ENCODE assay signal across 31 cellular contexts in the genomic region with DNA sequence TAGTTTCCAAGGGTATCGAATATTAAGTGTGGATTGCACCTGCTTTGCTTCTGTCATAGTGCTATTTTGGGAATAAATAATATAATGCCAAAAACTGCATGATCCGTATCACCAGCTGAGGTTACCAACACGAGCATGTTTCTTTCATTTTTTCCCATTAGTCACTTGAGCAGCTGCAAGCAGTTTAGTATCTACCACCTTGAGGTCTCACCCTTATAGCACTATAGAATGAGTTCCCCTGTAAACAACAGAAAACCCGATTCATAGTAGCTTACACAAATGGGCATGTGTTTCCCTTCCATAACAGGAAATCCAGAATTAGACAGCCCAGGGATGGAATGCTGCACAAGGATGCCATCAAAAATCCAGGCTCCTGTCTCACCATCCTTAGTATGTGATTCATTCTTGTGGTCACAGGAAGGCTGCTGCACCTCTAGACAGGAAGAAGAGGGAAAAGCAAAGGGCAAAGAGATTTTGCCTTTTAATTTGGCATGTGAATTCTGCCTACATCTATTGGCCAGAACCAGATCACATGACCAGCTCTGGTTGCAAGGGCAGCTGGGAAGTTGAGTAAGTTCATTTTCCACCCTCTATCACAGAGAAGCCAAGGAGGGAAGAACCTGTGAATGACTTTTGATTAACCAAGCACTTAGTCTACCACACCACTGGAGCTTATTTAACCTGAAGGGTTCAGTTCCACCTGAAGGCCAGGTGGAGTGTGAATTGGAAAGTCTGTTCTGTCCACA.
DNase-seq lines count a peak whose midpoint lies in the region; ATAC-seq, FAIRE-seq and TF ChIP-seq lines count a peak whose summit lies in the region.
"Had no signal": no experiment of that assay in that cellular context is flagged by ENCODE, and none has a peak within 500 bp of the region (broad histone marks: within the 10 kb centered on the region; RNA-seq: fewer than 3 reads in every experiment).

No MANE protein-coding gene starts in this region.

- intact Hi-C loops in mammary epithelial cell (cut with micrococcal nuclease), result no loop called here
- intact Hi-C loops in breast epithelium (cut with DNase I; ENCODE audit: low total_unique reads), result no loop called here

- H3K4me2 ChIP-seq in mammary epithelial cell (ENCODE audit: insufficient read depth, low read depth, low read length) (no peak overlapping the region), keratinocyte (ENCODE audit: control insufficient read depth, extremely low read depth, insufficient read depth, low read depth, low read length) (no peak overlapping the region)
- H3K4me2 ChIP-seq: KMS-11, smooth muscle cell had no signal

- in situ Hi-C loops in mammary epithelial cell (cut with MboI; ENCODE audit: low sequenced_read_pairs in 2 of 2), result loop anchor here in 1 of 2 donors (25.0 kb wide), 1 partner anchor 913 kb away; the partner anchor contains the start of gene CLSTN2

- H3K27ac ChIP-seq in mammary epithelial cell (ENCODE audit: insufficient read depth, low read depth, low read length) (no peak overlapping the region), breast epithelium (no peak overlapping the region), RWPE2 (ENCODE audit: poor library complexity, severe bottlenecking) (no peak overlapping the region), keratinocyte (ENCODE audit: control insufficient read depth, insufficient read depth, low read length) (no peak overlapping the region), caudate nucleus (ENCODE audit: low read depth, low read length) (no peak overlapping the region)
- H3K27ac ChIP-seq: adrenal gland, cardiac muscle cell, dorsolateral prefrontal cortex, KMS-11, Peyer's patch, upper lobe of left lung had no signal

- FAIRE-seq in keratinocyte (lab: Jason Lieb, UNC) (peak; percentile 72), HTR-8/SVneo (lab: Jason Lieb, UNC) (no peak)
- FAIRE-seq: D721Med had no signal

- H2AFZ ChIP-seq in mammary epithelial cell (ENCODE audit: low read depth, low read length) (no peak overlapping the region), keratinocyte (ENCODE audit: control insufficient read depth, low read length) (no peak overlapping the region)

- H3K9me1 ChIP-seq in keratinocyte (ENCODE audit: control insufficient read depth, extremely low read depth, insufficient read depth, low read length), result no peaks in the 10 kb centered on the region

- CTCF ChIA-PET in mammary epithelial cell (lab: Charles Lee; ENCODE audit: low non-redundant PET), result no interaction called here

- no peaks in the 10 kb centered on the region for H4K20me1 ChIP-seq in mammary epithelial cell (ENCODE audit: insufficient read depth, low read length)
- no peaks in the 10 kb centered on the region for H4K20me1 ChIP-seq in keratinocyte (ENCODE audit: control insufficient read depth, extremely low read depth, insufficient read depth, low read length)

- H3K9ac ChIP-seq in mammary epithelial cell (ENCODE audit: insufficient read depth, low read length) (no peak overlapping the region), keratinocyte (ENCODE audit: control insufficient read depth, extremely low read depth, insufficient read depth, low read length) (no peak overlapping the region)
- H3K9ac ChIP-seq: KMS-11 had no signal

- dilution Hi-C loops in mammary epithelial cell (cut with HindIII; ENCODE audit: low sequenced_read_pairs), result no loop called here
- dilution Hi-C loops in keratinocyte (cut with MboI; ENCODE audit: extremely low pct_ligation_motif_present, low sequenced_read_pairs), result no loop called here

- no TSS peak for BruUV-seq in mammary epithelial cell (replicated peaks; lab: Mats Ljungman, UMichigan)

- 52% methylated on average over 4 of the region's 4 CpGs for WGBS in mammary epithelial cell (ENCODE audit: low coverage, missing lambda C conversion rate)

- ATAC-seq in RWPE2 (ENCODE audit: low read depth), result peak; percentile 83
- ATAC-seq: HCT116; naive thymus-derived CD8-positive, alpha-beta T cell; SK-N-SH treated with all-trans-retinoic acid at 6 μM for 48 hours had no signal

- peaks cover 9% of the 10 kb centered on the region for H3K4me1 ChIP-seq in mammary epithelial cell (ENCODE audit: insufficient read depth, low read length)
- H3K4me1 ChIP-seq in breast epithelium, result no peaks in the 10 kb centered on the region
- no peaks in the 10 kb centered on the region for H3K4me1 ChIP-seq in RWPE2 (ENCODE audit: insufficient read depth, poor library complexity, severe bottlenecking)
- peaks cover 5% of the 10 kb centered on the region for H3K4me1 ChIP-seq in keratinocyte (ENCODE audit: control insufficient read depth, extremely low read depth, insufficient read depth, low read length)
- H3K4me1 ChIP-seq: adrenal gland, Peyer's patch, upper lobe of left lung had no signal

- H3K79me2 ChIP-seq in mammary epithelial cell (ENCODE audit: insufficient read depth, low read length), result no peaks in the 10 kb centered on the region
- no peaks in the 10 kb centered on the region for H3K79me2 ChIP-seq in keratinocyte (ENCODE audit: control insufficient read depth, insufficient read depth, low read length)

- DNase-seq in mammary epithelial cell (peak; percentile 67), breast epithelium (ENCODE audit: low spot score in 2 of 2) (no peak), RWPE2 (ENCODE audit: low spot score) (no peak), keratinocyte (ENCODE audit: low read depth, low spot score) (peak; percentile 40), UCSD-AML1 (lab: John Stamatoyannopoulos, UW; ENCODE audit: unreplicated experiment) (no peak), caudate nucleus (lab: John Stamatoyannopoulos, UW) (no peak), HTR-8/SVneo (ENCODE audit: insufficient read length, low spot score) (no peak), NCI-H69 (lab: John Stamatoyannopoulos, UW) (no peak)
- DNase-seq: 8988T; activated CD8-positive, alpha-beta memory T cell treated with anti-CD3 and anti-CD28 coated beads, Interleukin-2, amount 50 U/mL, for 48 hours; activated gamma-delta T cell treated with Interleukin-2 at 50 U/mL for 16 hours; adrenal gland; C1 segment of cervical spinal cord; dorsolateral prefrontal cortex; foreskin melanocyte; GF-D8; kidney glomerular epithelial cell; mesenchymal stem cell; naive thymus-derived CD8-positive, alpha-beta T cell; NCI-H1092 treated with DMSO at 0.1 percent for 48 hours; NCI-H2107; Peyer's patch; posterior cingulate gyrus; stimulated activated CD4-positive, alpha-beta T cell treated with anti-CD3 and anti-CD28 coated beads, Interleukin-4, amount 100 ng/mL, for 1 hour; upper lobe of left lung had no signal

- no peaks in the 10 kb centered on the region for H3K36me3 ChIP-seq in mammary epithelial cell (ENCODE audit: insufficient read depth, low read length)
- H3K36me3 ChIP-seq in breast epithelium, result no peaks in the 10 kb centered on the region
- H3K36me3 ChIP-seq in RWPE2 (ENCODE audit: low read depth), result no peaks in the 10 kb centered on the region
- no peaks in the 10 kb centered on the region for H3K36me3 ChIP-seq in keratinocyte (ENCODE audit: control insufficient read depth in 2 of 2, extremely low read depth in 1 of 2, insufficient read depth in 2 of 2, low read length in 2 of 2)
- H3K36me3 ChIP-seq: adrenal gland, cardiac muscle cell, Peyer's patch, upper lobe of left lung had no signal

- H3K4me3 ChIP-seq in mammary epithelial cell (replicated peaks in 1 of 3; ENCODE audit: insufficient read depth in 1 of 3, low read depth in 2 of 3, low read length in 3 of 3) (no peak overlapping the region), breast epithelium (no peak overlapping the region), RWPE2 (ENCODE audit: severe bottlenecking) (no peak overlapping the region), keratinocyte (ENCODE audit: control insufficient read depth in 2 of 3, extremely low read depth in 1 of 3, insufficient read depth in 2 of 3, low read depth in 1 of 3, low read length in 3 of 3) (no peak overlapping the region)
- H3K4me3 ChIP-seq: adrenal gland, cardiac muscle cell, dorsolateral prefrontal cortex, Peyer's patch, smooth muscle cell, upper lobe of left lung had no signal

- TF ChIP-seq CTCF in mammary epithelial cell (conservative IDR thresholded peaks at IDR 0.05 in 1 of 2, IDR thresholded peaks at IDR 0.05 in 1 of 2; ENCODE audit: extremely low read depth in 1 of 2, insufficient read depth in 1 of 2, low read depth in 1 of 2, low read length in 2 of 2), result no peak
- TF ChIP-seq CTCF in breast epithelium (IDR thresholded peaks at IDR 0.05), result no peak
- TF ChIP-seq CTCF in RWPE2 (IDR thresholded peaks at IDR 0.05; ENCODE audit: poor library complexity, severe bottlenecking), result no peak
- TF ChIP-seq CTCF in keratinocyte (optimal IDR thresholded peaks at IDR 0.05 in 1 of 3, IDR thresholded peaks at IDR 0.05 in 1 of 3, conservative IDR thresholded peaks at IDR 0.05 in 1 of 3; ENCODE audit: extremely low read depth in 1 of 3, insufficient read depth in 2 of 3, low read length in 3 of 3), result no peak

- H3K9me3 ChIP-seq in mammary epithelial cell (replicated peaks; ENCODE audit: insufficient read depth, low read length) (peaks cover 2% of the 10 kb centered on the region), breast epithelium (no peaks in the 10 kb centered on the region), RWPE2 (ENCODE audit: severe bottlenecking) (no peaks in the 10 kb centered on the region), keratinocyte (ENCODE audit: control insufficient read depth, low read depth, low read length) (no peaks in the 10 kb centered on the region)
- H3K9me3 ChIP-seq: adrenal gland, Peyer's patch, upper lobe of left lung had no signal

- TF ChIP-seq POLR2A in breast epithelium (IDR thresholded peaks at IDR 0.05), result no peak

- no peaks in the 10 kb centered on the region for H3K27me3 ChIP-seq in mammary epithelial cell (ENCODE audit: insufficient read depth, low read length)
- H3K27me3 ChIP-seq in breast epithelium, result peaks cover 0 to 6% of the 10 kb centered on the region in 2 donors
- no peaks in the 10 kb centered on the region for H3K27me3 ChIP-seq in RWPE2 (ENCODE audit: insufficient read depth, poor library complexity, severe bottlenecking)
- no peaks in the 10 kb centered on the region for H3K27me3 ChIP-seq in keratinocyte (ENCODE audit: control insufficient read depth, extremely low read depth, insufficient read depth, low read length)
- H3K27me3 ChIP-seq: Peyer's patch, upper lobe of left lung had no signal

Comparison
In these comparisons a context has a peak if more than half of its experiments do, and no peak if none do; other contexts are left out.
1. DNase-seq: peak in mammary epithelial cell (single experiment) and keratinocyte (single experiment); none in breast epithelium (0 of 2), RWPE2 (single experiment), UCSD-AML1 (single experiment), caudate nucleus (0 of 61), HTR-8/SVneo (single experiment) and NCI-H69 (single experiment).